Comparison of ENCODE assay signal across 16 cellular contexts in genomic region chr19:30807263-30807662, GRCh38.
DNase-seq lines count a peak whose midpoint lies in the region; ATAC-seq lines count a peak whose summit lies in the region.
"Had no signal": no experiment of that assay in that cellular context is flagged by ENCODE, and none has a peak within 500 bp of the region (broad histone marks: within the 10 kb centered on the region; RNA-seq: fewer than 3 reads in every experiment).

No MANE protein-coding gene starts in this region.

- intact Hi-C loops in sciatic nerve (cut with DNase I): no loop called here
- intact Hi-C loops in left ventricle myocardium superior (cut with micrococcal nuclease): no loop called here

- DNase-seq in DMS 273 (lab: John Stamatoyannopoulos, UW; ENCODE audit: unreplicated experiment) (peak; percentile 2), DMS 273 treated with DMSO at 0.1 percent for 48 hours (lab: John Stamatoyannopoulos, UW) (no peak), RPMI7951 (ENCODE audit: low read depth) (peak; percentile 19), sciatic nerve (ENCODE audit: low spot score) (no peak), left ventricle myocardium superior (no peak)
- DNase-seq: CD4-positive, alpha-beta T cell; CD8-positive, alpha-beta memory T cell; DMS153; DND-41; EL; GDM1; GM23248; H7; HCEC 1CT had no signal

- ATAC-seq in sciatic nerve: peak; percentile 79
- no peak for ATAC-seq in left ventricle myocardium superior
- no peak for ATAC-seq in HG03442 (IDR thresholded peaks at IDR 0.05; ENCODE audit: unreplicated experiment)
- ATAC-seq: GM12878 had no signal

Comparison
In these comparisons a context has a peak if more than half of its experiments do, and no peak if none do; other contexts are left out.
1. DNase-seq: peak in DMS 273 (single experiment) and RPMI7951 (single experiment); none in DMS 273 treated with DMSO at 0.1 percent for 48 hours (single experiment), sciatic nerve (single experiment) and left ventricle myocardium superior (single experiment).